In the genomic region with DNA sequence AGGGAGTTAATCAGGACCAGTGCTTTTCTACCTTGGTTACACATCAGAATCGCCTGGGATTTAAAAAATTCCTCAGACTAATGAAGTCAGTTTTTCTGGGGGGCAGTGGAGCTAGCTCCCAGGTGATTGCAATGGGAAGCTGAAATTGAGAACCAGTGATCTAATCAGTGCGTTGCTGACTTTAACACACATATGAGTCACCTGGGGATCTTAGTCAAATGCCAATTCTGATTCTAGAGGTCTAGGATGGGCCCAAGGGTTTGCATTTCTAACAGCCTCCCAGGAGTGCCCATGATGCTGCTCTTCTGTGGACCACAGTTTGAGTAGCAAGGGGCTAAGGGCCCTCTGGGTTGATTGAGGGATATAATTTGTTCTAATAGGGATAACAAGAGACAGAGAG, we compare ENCODE assay signal across 15 cellular contexts.
"Had no signal": no experiment of that assay in that cellular context is flagged by ENCODE, and none has a peak within 500 bp of the region (broad histone marks: within the 10 kb centered on the region; RNA-seq: fewer than 3 reads in every experiment).

No MANE protein-coding gene starts in this region.

- H3K9me3 Mint-ChIP-seq: activated B cell treated with CpG ODN at 0.5 μM for 24 hours; activated CD4-positive, alpha-beta T cell treated with anti-CD3 and anti-CD28 coated beads, Interleukin-2, amount 10 ng/mL, durations not matched to agents 7 days and 5 days; activated naive CD4-positive, alpha-beta T cell treated with anti-CD3 and anti-CD28 coated beads, Interleukin-2, amount 10 ng/mL, durations not matched to agents 7 days and 5 days; nephron had no signal

- ATAC-seq: esophagus mucosa, right cardiac atrium had no signal

- H3K27me3 ChIP-seq: ascending aorta, colonic mucosa had no signal

- H3K4me3 ChIP-seq: ascending aorta, colonic mucosa had no signal

- H3K27ac Mint-ChIP-seq: activated B cell treated with CpG ODN at 0.5 μM for 24 hours; activated CD4-positive, alpha-beta T cell treated with anti-CD3 and anti-CD28 coated beads, Interleukin-2, amount 10 ng/mL, durations not matched to agents 7 days and 5 days; activated naive CD4-positive, alpha-beta T cell treated with anti-CD3 and anti-CD28 coated beads, Interleukin-2, amount 10 ng/mL, durations not matched to agents 7 days and 5 days; nephron had no signal

- H3K27me3 Mint-ChIP-seq: activated B cell treated with CpG ODN at 0.5 μM for 24 hours; activated CD4-positive, alpha-beta T cell treated with anti-CD3 and anti-CD28 coated beads, Interleukin-2, amount 10 ng/mL, durations not matched to agents 7 days and 5 days had no signal

- H3K9me3 ChIP-seq: ascending aorta, colonic mucosa had no signal

- H3K4me1 Mint-ChIP-seq: activated B cell treated with CpG ODN at 0.5 μM for 24 hours; activated CD4-positive, alpha-beta T cell treated with anti-CD3 and anti-CD28 coated beads, Interleukin-2, amount 10 ng/mL, durations not matched to agents 7 days and 5 days; activated naive CD4-positive, alpha-beta T cell treated with anti-CD3 and anti-CD28 coated beads, Interleukin-2, amount 10 ng/mL, durations not matched to agents 7 days and 5 days; nephron had no signal

- H3K36me3 Mint-ChIP-seq: activated naive CD4-positive, alpha-beta T cell treated with anti-CD3 and anti-CD28 coated beads, Interleukin-2, amount 10 ng/mL, durations not matched to agents 7 days and 5 days had no signal

- H3K27ac ChIP-seq: ascending aorta, colonic mucosa had no signal

- H3K36me3 ChIP-seq: ascending aorta, colonic mucosa had no signal

- H3K4me3 Mint-ChIP-seq: activated B cell treated with CpG ODN at 0.5 μM for 24 hours; activated CD4-positive, alpha-beta T cell treated with anti-CD3 and anti-CD28 coated beads, Interleukin-2, amount 10 ng/mL, durations not matched to agents 7 days and 5 days; activated naive CD4-positive, alpha-beta T cell treated with anti-CD3 and anti-CD28 coated beads, Interleukin-2, amount 10 ng/mL, durations not matched to agents 7 days and 5 days; nephron had no signal

- DNase-seq: activated B cell treated with CpG ODN at 0.5 μM for 24 hours; activated CD4-positive, alpha-beta T cell treated with anti-CD3 and anti-CD28 coated beads, Interleukin-2, amount 10 ng/mL, durations not matched to agents 7 days and 5 days; activated naive CD4-positive, alpha-beta T cell treated with anti-CD3 and anti-CD28 coated beads, Interleukin-2, amount 10 ng/mL, durations not matched to agents 7 days and 5 days; colonic mucosa; hypothalamus; kidney glomerular epithelial cell; nucleus accumbens; right cardiac atrium; small intestine; stimulated activated CD4-positive, alpha-beta T cell treated with anti-CD3 and anti-CD28 coated beads, Interleukin-4, amount 100 ng/mL, for 24 hours; stimulated activated naive CD4-positive, alpha-beta T cell treated with Interleukin-2 at 50 U/mL for 16 hours; trophoblast cell had no signal

- H3K4me1 ChIP-seq: ascending aorta, colonic mucosa had no signal
